ENCODE assay signal across 7 cellular contexts in the genomic region with DNA sequence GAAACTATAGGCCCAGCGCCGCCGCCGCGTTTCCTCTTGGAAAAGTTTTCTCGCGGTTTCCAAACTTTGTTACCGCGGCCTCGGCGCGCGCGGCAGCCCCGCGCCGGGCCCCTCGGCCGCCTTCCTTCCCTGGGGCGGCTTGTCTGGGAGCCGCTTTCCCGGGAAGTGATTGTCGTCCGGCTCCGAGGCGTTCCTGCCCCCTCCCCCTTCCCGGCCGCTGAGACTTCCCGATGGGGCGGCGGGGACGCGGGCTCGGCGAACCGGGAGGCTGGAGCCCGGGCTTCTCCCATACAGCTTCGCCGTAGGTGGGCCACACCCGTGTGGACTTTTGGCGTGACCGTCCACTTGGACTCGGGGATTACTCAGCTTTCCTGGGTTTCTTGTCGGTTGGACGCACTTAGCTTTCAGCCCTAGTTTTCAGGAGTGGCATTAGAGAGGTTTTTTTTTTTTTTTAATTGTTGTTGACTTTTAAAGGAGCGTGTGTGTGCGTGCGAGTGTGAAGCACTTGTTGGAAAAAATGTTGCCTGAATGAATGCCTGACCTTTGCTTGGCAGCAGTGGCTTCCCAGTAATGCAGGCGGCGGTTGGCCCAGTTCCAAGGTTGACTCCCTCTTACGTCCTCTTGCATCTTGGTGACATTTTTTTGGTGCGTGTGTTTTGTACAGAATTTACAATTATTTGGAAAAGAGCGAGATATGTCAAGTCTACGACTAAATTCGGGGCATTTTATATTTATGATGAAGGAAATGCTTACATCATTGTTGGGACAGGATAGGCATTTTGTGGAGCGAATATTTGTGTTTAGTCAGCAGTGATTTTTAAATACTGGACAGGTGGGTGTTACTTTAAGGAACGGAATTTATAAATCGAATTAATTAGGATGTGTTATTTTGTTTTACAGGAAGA. TPM values are rescaled to one million over a fixed set of nuclear protein-coding genes. Genes with fewer than 3 reads are reported as not detected.
DNase-seq lines count a peak whose midpoint lies in the region; ATAC-seq and TF ChIP-seq lines count a peak whose summit lies in the region.

No MANE protein-coding gene starts in this region.

- 100% methylated on average over 2 of the region's 58 CpGs; no CpG with 5 or more reads in 1 of the 2 donors for WGBS in neuronal stem cell (ENCODE audit: extremely low coverage in 2 of 2, insufficient read length in 2 of 2, insufficient replicate concordance in 1 of 2), 2 donors
- WGBS in thyroid gland, 2 donors: 3 to 4% methylated on average over 21 to 22 of the region's 58 CpGs

- H3K4ac ChIP-seq in neuronal stem cell (ENCODE audit: low read length): no peak overlapping the region

- POLR2A ChIA-PET in PC-9 (lab: Charles Lee; ENCODE audit: unreplicated experiment): interaction anchor here (0.7 kb wide), 2 partner anchors 157 to 289 kb away, joined by 3 to 7 read pairs; no protein-coding TSS in a partner anchor

- H3K4me3 Mint-ChIP-seq in activated naive CD4-positive, alpha-beta T cell treated with anti-CD3 and anti-CD28 coated beads, Interleukin-2, amount 50 U/mL, for 24 hours: peak overlapping the region; percentile 84

- H2BK12ac ChIP-seq in neuronal stem cell (ENCODE audit: low read length): no peak overlapping the region

- no peaks in the 10 kb centered on the region for H3K9me3 Mint-ChIP-seq in activated naive CD4-positive, alpha-beta T cell treated with anti-CD3 and anti-CD28 coated beads, Interleukin-2, amount 50 U/mL, for 24 hours

- H3K36me3 ChIP-seq in PC-9 (ENCODE audit: low read depth) (peaks cover 17% of the 10 kb centered on the region), neuronal stem cell (replicated peaks in 1 of 2; ENCODE audit: control insufficient read depth in 2 of 2, insufficient read depth in 2 of 2, low read length in 2 of 2) (peaks cover 5 to 41% of the 10 kb centered on the region in 2 donors), thyroid gland (peaks cover 6 to 11% of the 10 kb centered on the region in 2 donors)

- TSS peak; percentile 44 for BruUV-seq in PC-9 (replicated peaks; lab: Mats Ljungman, UMichigan)

- intact Hi-C loops in PC-9 (cut with micrococcal nuclease; ENCODE audit: unreplicated experiment): loop anchor here (1.0 to 10.0 kb wide), 4 partner anchors 29 to 521 kb away; partner anchors contain the start of gene HSPA9
- intact Hi-C loops in thyroid gland (cut with DNase I): no loop called here

- H3K4me1 ChIP-seq in PC-9 (replicated peaks; ENCODE audit: insufficient read depth): peaks cover 22% of the 10 kb centered on the region
- peaks cover 1 to 7% of the 10 kb centered on the region in 2 donors for H3K4me1 ChIP-seq in neuronal stem cell (ENCODE audit: control insufficient read depth in 2 of 2, insufficient read depth in 1 of 2, low read depth in 1 of 2, low read length in 2 of 2)
- peaks cover 20 to 21% of the 10 kb centered on the region in 2 donors for H3K4me1 ChIP-seq in thyroid gland

- H3K14ac ChIP-seq in neuronal stem cell (ENCODE audit: low read length): no peak overlapping the region

- no peak overlapping the region for H4K8ac ChIP-seq in neuronal stem cell (ENCODE audit: low read depth, low read length)

- peaks cover 32% of the 10 kb centered on the region for H3K27me3 Mint-ChIP-seq in activated naive CD4-positive, alpha-beta T cell treated with anti-CD3 and anti-CD28 coated beads, Interleukin-2, amount 50 U/mL, for 24 hours

- CTCF ChIA-PET in PC-9 (lab: Charles Lee): interaction anchor here (0.7 kb wide), 1 partner anchor 110 kb away, joined by 7 read pairs; no protein-coding TSS in a partner anchor

- peaks cover 8% of the 10 kb centered on the region for H3K36me3 Mint-ChIP-seq in activated naive CD4-positive, alpha-beta T cell treated with anti-CD3 and anti-CD28 coated beads, Interleukin-2, amount 50 U/mL, for 24 hours

- H3K79me1 ChIP-seq in neuronal stem cell (ENCODE audit: low read depth, low read length): peaks cover 1% of the 10 kb centered on the region

- peak overlapping the region; percentile 60 for H2AK5ac ChIP-seq in neuronal stem cell (ENCODE audit: low read depth, low read length)

- H3K79me2 ChIP-seq in PC-9 (ENCODE audit: low read depth): peaks cover 56% of the 10 kb centered on the region

- H3K18ac ChIP-seq in neuronal stem cell (ENCODE audit: low read length): peak overlapping the region; percentile 95

- H3K27me3 ChIP-seq in PC-9 (ENCODE audit: insufficient read depth, low read depth): no peaks in the 10 kb centered on the region
- H3K27me3 ChIP-seq in neuronal stem cell (ENCODE audit: control insufficient read depth in 3 of 3, insufficient read depth in 3 of 3, low read depth in 1 of 3, low read length in 3 of 3): no peaks in the 10 kb centered on the region
- no peaks in the 10 kb centered on the region for H3K27me3 ChIP-seq in thyroid gland

- peak overlapping the region; percentile 74 for H3K27ac ChIP-seq in PC-9
- H3K27ac ChIP-seq in neuronal stem cell (replicated peaks; ENCODE audit: low read length): peak overlapping the region; percentile 86
- H3K27ac ChIP-seq in thyroid gland: peak overlapping the region; percentile 97 to 99 (median 99)

- no peak overlapping the region for H2BK15ac ChIP-seq in neuronal stem cell (ENCODE audit: low read length)

- H3K9me2 ChIP-seq in PC-9 (ENCODE audit: insufficient read depth): no peaks in the 10 kb centered on the region

- H3K9ac ChIP-seq in neuronal stem cell (ENCODE audit: low read depth, low read length, poor library complexity): peak overlapping the region; percentile 78

- H4K20me1 ChIP-seq in PC-9 (ENCODE audit: insufficient read depth): peaks cover 41% of the 10 kb centered on the region

- H3K23ac ChIP-seq in neuronal stem cell (ENCODE audit: low read depth, low read length, poor library complexity): peak overlapping the region; percentile 85

- H3K4me1 Mint-ChIP-seq in activated naive CD4-positive, alpha-beta T cell treated with anti-CD3 and anti-CD28 coated beads, Interleukin-2, amount 50 U/mL, for 24 hours: peaks cover 12% of the 10 kb centered on the region

- DNase-seq in HS-5 (ENCODE audit: low read depth) (peak; percentile 67), PC-9 (peak; percentile 84 to 88), glomerular endothelial cell (ENCODE audit: extremely low read depth, low read depth, low spot score) (peak; percentile 77), neuronal stem cell (ENCODE audit: low spot score) (peak; percentile 42), thyroid gland (peak; percentile 93 to 94)

- TF ChIP-seq CTCF in PC-9 (conservative IDR thresholded peaks at IDR 0.05) (no peak), thyroid gland (IDR thresholded peaks at IDR 0.05) (no peak)

- peak overlapping the region; percentile 30 for H3K27ac Mint-ChIP-seq in activated naive CD4-positive, alpha-beta T cell treated with anti-CD3 and anti-CD28 coated beads, Interleukin-2, amount 50 U/mL, for 24 hours

- H3K4me3 ChIP-seq in PC-9 (peak overlapping the region; percentile 60), neuronal stem cell (ENCODE audit: low read length in 2 of 2) (peak overlapping the region; percentile 70 to 97), thyroid gland (replicated peaks in 1 of 3) (peak overlapping the region; percentile 90 to 94 (median 91))

- peak; percentile 18 for ATAC-seq in GM18502 (IDR thresholded peaks at IDR 0.05; ENCODE audit: poor library complexity, unreplicated experiment)

- H3K4me2 ChIP-seq in PC-9: peak overlapping the region; percentile 71
- peak overlapping the region; percentile 57 for H3K4me2 ChIP-seq in neuronal stem cell (ENCODE audit: insufficient read depth, low read length, poor library complexity, severe bottlenecking)

- no peak overlapping the region for H4K91ac ChIP-seq in neuronal stem cell (ENCODE audit: low read depth, low read length, poor library complexity)

- peak overlapping the region; percentile 73 for H2BK120ac ChIP-seq in neuronal stem cell (ENCODE audit: low read depth, low read length)

- peak overlapping the region; percentile 87 for H2BK5ac ChIP-seq in neuronal stem cell (ENCODE audit: low read length)

- H2AFZ ChIP-seq in PC-9 (peak overlapping the region; percentile 36), neuronal stem cell (ENCODE audit: low read length) (peak overlapping the region; percentile 91)

- TF ChIP-seq POLR2A in thyroid gland (IDR thresholded peaks at IDR 0.05): no peak

- H3K9me3 ChIP-seq in PC-9 (ENCODE audit: insufficient read depth, low read depth): no peaks in the 10 kb centered on the region
- H3K9me3 ChIP-seq in neuronal stem cell (replicated peaks in 1 of 2; ENCODE audit: control insufficient read depth in 2 of 2, insufficient read depth in 1 of 2, low read depth in 1 of 2, low read length in 2 of 2): peaks cover 0 to 6% of the 10 kb centered on the region in 2 donors
- H3K9me3 ChIP-seq in thyroid gland: no peaks in the 10 kb centered on the region

- peaks cover 14% of the 10 kb centered on the region for H3F3A ChIP-seq in PC-9 (ENCODE audit: insufficient read depth, low read depth)

RNA-seq across cellular contexts. Expression of gene CTNNA1, which starts 0.8 kb away (rescaled TPM):
- 91.7 and 94.0 TPM in 2 replicates for total RNA-seq in PC-9 (2021)
- 386 and 444 TPM in 2 replicates for total RNA-seq in glomerular endothelial cell
- polyA plus RNA-seq in neuronal stem cell (2013, experiment 1 of 2): 96.3 TPM
- 95.4 TPM for polyA plus RNA-seq in neuronal stem cell (2013, experiment 2 of 2)
- 100 to 1,000 TPM; 256 to 405 (median 341) TPM for total RNA-seq in thyroid gland

Comparison
In these comparisons a context has a peak if more than half of its experiments do, and no peak if none do; other contexts are left out.
1. Peak in every context shown above with its lines: DNase-seq, ATAC-seq, H3K4me3 ChIP-seq and H3K27ac ChIP-seq.
2. DNase-seq: peak in every context shown above with its lines; median percentile 94 in thyroid gland; 86 in PC-9; 77 in glomerular endothelial cell; 67 in HS-5; 42 in neuronal stem cell.